17 cellular contexts compared by ENCODE assay signal in the genomic region with DNA sequence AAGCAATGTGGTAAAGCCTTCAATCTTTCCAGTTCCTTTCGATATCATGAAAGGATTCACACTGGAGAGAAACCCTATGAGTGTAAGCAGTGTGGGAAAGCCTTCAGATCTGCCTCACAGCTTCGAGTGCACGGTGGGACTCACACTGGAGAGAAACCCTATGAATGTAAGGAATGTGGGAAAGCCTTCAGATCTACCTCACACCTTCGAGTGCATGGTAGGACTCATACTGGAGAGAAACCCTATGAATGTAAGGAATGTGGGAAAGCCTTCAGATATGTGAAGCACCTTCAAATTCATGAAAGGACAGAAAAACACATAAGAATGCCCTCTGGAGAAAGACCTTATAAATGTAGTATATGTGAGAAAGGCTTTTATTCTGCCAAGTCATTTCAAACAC. TPM values are rescaled to one million over a fixed set of nuclear protein-coding genes. Genes with fewer than 3 reads are reported as not detected.
A peak's percentile ranks its signal among the peaks of the same experiment; 100 is the strongest.
DNase-seq lines count a peak whose midpoint lies in the region; ATAC-seq and TF ChIP-seq lines count a peak whose summit lies in the region.
"Had no signal": no experiment of that assay in that cellular context is flagged by ENCODE, and none has a peak within 500 bp of the region (broad histone marks: within the 10 kb centered on the region; RNA-seq: fewer than 3 reads in every experiment).

No MANE protein-coding gene starts in this region.

- ATAC-seq in activated T-cell treated with anti-CD3 and anti-CD28 coated beads, Interleukin-2, amount 50 U/mL, for 72 hours (replicated peaks in 1 of 2): no peak
- ATAC-seq: left ventricle myocardium superior; natural killer cell treated with Interleukin-12 subunit alpha and Interleukin-12 subunit beta and Interleukin-15 and Interleukin-18, amount 100 ng/mL, for 72 hours had no signal

- H3K36me3 ChIP-seq in duodenal mucosa (ENCODE audit: control insufficient read depth in 1 of 2, insufficient read depth in 2 of 2, low read length in 2 of 2) (peaks cover 60 to 65% of the 10 kb centered on the region in 2 donors), stomach smooth muscle (ENCODE audit: control insufficient read depth in 2 of 2, insufficient read depth in 2 of 2, low read length in 2 of 2) (peaks cover 41 to 45% of the 10 kb centered on the region in 2 donors), thyroid gland (peaks cover 36 to 39% of the 10 kb centered on the region in 2 donors)

- no peak for TF ChIP-seq CTCF in thyroid gland (IDR thresholded peaks at IDR 0.05)

- WGBS in thyroid gland, 2 donors: 94 to 96% methylated on average over 4 of the region's 4 CpGs

- peaks cover 22 to 40% of the 10 kb centered on the region in 2 donors for H3K9me3 Mint-ChIP-seq in activated T-cell treated with anti-CD3 and anti-CD28 coated beads, Interleukin-2, amount 50 U/mL, for 72 hours
- H3K9me3 Mint-ChIP-seq in activated T-cell treated with anti-CD3 and anti-CD28 coated beads, Interleukin-2, amount 50 U/mL, for 24 hours: peaks cover 73% of the 10 kb centered on the region
- H3K9me3 Mint-ChIP-seq in activated T-helper 1 cell treated with anti-CD3 and anti-CD28 coated beads, Interleukin-12 subunit alpha, Interleukin-12 subunit beta, Interleukin-2, Interleukin-4 antibody, amounts not matched to agents 30 ng/mL and 10 ng/mL and 1 ng/mL, durations not matched to agents 14 hours and 24 hours and 36 hours: peaks cover 87% of the 10 kb centered on the region

- H3K4me1 Mint-ChIP-seq in activated T-cell treated with anti-CD3 and anti-CD28 coated beads, Interleukin-2, amount 50 U/mL, for 72 hours (ENCODE audit: low read depth): no peaks in the 10 kb centered on the region
- H3K4me1 Mint-ChIP-seq in activated T-cell treated with anti-CD3 and anti-CD28 coated beads, Interleukin-2, amount 50 U/mL, for 24 hours (ENCODE audit: low read depth): no peaks in the 10 kb centered on the region
- H3K4me1 Mint-ChIP-seq in activated T-helper 1 cell treated with anti-CD3 and anti-CD28 coated beads, Interleukin-12 subunit alpha, Interleukin-12 subunit beta, Interleukin-2, Interleukin-4 antibody, amounts not matched to agents 30 ng/mL and 10 ng/mL and 1 ng/mL, durations not matched to agents 14 hours and 24 hours and 36 hours (ENCODE audit: low read depth): no peaks in the 10 kb centered on the region
- H3K4me1 Mint-ChIP-seq: activated CD4-positive, alpha-beta memory T cell treated with anti-CD3 and anti-CD28 coated beads, Interleukin-2, amount 10 ng/mL, durations not matched to agents 7 days and 5 days had no signal

- peaks cover 65 to 83% of the 10 kb centered on the region in 2 donors for H3K36me3 Mint-ChIP-seq in activated T-cell treated with anti-CD3 and anti-CD28 coated beads, Interleukin-2, amount 50 U/mL, for 72 hours (ENCODE audit: insufficient read depth in 2 of 2)
- peaks cover 95% of the 10 kb centered on the region for H3K36me3 Mint-ChIP-seq in activated T-cell treated with anti-CD3 and anti-CD28 coated beads, Interleukin-2, amount 50 U/mL, for 24 hours (ENCODE audit: low read depth)
- peaks cover 72% of the 10 kb centered on the region for H3K36me3 Mint-ChIP-seq in activated T-helper 1 cell treated with anti-CD3 and anti-CD28 coated beads, Interleukin-12 subunit alpha, Interleukin-12 subunit beta, Interleukin-2, Interleukin-4 antibody, amounts not matched to agents 30 ng/mL and 10 ng/mL and 1 ng/mL, durations not matched to agents 14 hours and 24 hours and 36 hours (ENCODE audit: low read depth)

- H3K9ac ChIP-seq in duodenal mucosa (ENCODE audit: low read depth in 1 of 2, low read length in 2 of 2): no peak overlapping the region
- no peak overlapping the region for H3K9ac ChIP-seq in stomach smooth muscle (ENCODE audit: low read length in 2 of 2)

- H3K27me3 ChIP-seq in duodenal mucosa (ENCODE audit: control insufficient read depth in 1 of 2, insufficient read depth in 2 of 2, low read length in 2 of 2) (no peaks in the 10 kb centered on the region), stomach smooth muscle (ENCODE audit: control insufficient read depth in 1 of 2, insufficient read depth in 2 of 2, low read length in 2 of 2) (no peaks in the 10 kb centered on the region), thyroid gland (no peaks in the 10 kb centered on the region)
- H3K27me3 ChIP-seq: SJSA1, tibial artery had no signal

- peak overlapping the region; percentile 12 to 48 for H3K4me3 ChIP-seq in duodenal mucosa (ENCODE audit: low read depth in 1 of 2, low read length in 2 of 2)
- peak overlapping the region; percentile 3 to 51 for H3K4me3 ChIP-seq in stomach smooth muscle (ENCODE audit: low read length in 2 of 2)
- no peak overlapping the region for H3K4me3 ChIP-seq in thyroid gland (replicated peaks in 1 of 3)
- H3K4me3 ChIP-seq: SJSA1, tibial artery had no signal

- H3K4me1 ChIP-seq in duodenal mucosa (ENCODE audit: control insufficient read depth in 1 of 2, insufficient read depth in 2 of 2, low read length in 2 of 2): no peaks in the 10 kb centered on the region
- H3K4me1 ChIP-seq in stomach smooth muscle (ENCODE audit: control insufficient read depth, insufficient read depth, low read length): no peaks in the 10 kb centered on the region
- no peaks in the 10 kb centered on the region for H3K4me1 ChIP-seq in thyroid gland
- H3K4me1 ChIP-seq: SJSA1, tibial artery had no signal

- H3K4me3 Mint-ChIP-seq in activated T-cell treated with anti-CD3 and anti-CD28 coated beads, Interleukin-2, amount 50 U/mL, for 72 hours: no peak overlapping the region
- no peak overlapping the region for H3K4me3 Mint-ChIP-seq in activated T-cell treated with anti-CD3 and anti-CD28 coated beads, Interleukin-2, amount 50 U/mL, for 24 hours
- no peak overlapping the region for H3K4me3 Mint-ChIP-seq in activated T-helper 1 cell treated with anti-CD3 and anti-CD28 coated beads, Interleukin-12 subunit alpha, Interleukin-12 subunit beta, Interleukin-2, Interleukin-4 antibody, amounts not matched to agents 30 ng/mL and 10 ng/mL and 1 ng/mL, durations not matched to agents 14 hours and 24 hours and 36 hours
- H3K4me3 Mint-ChIP-seq: activated CD4-positive, alpha-beta memory T cell treated with anti-CD3 and anti-CD28 coated beads, Interleukin-2, amount 10 ng/mL, durations not matched to agents 7 days and 5 days; natural killer cell treated with Interleukin-12 subunit alpha and Interleukin-12 subunit beta and Interleukin-15 and Interleukin-18, amount 100 ng/mL, for 72 hours had no signal

- intact Hi-C loops in activated T-helper 1 cell treated with anti-CD3 and anti-CD28 coated beads, Interleukin-12 subunit alpha, Interleukin-12 subunit beta, Interleukin-2, Interleukin-4 antibody, amounts not matched to agents 30 ng/mL and 10 ng/mL and 1 ng/mL, durations not matched to agents 14 hours and 24 hours and 36 hours (cut with micrococcal nuclease): no loop called here
- intact Hi-C loops in thyroid gland (cut with DNase I): no loop called here

- DNase-seq in activated T-cell treated with anti-CD3 and anti-CD28 coated beads, Interleukin-2, amount 50 U/mL, for 72 hours: no peak
- DNase-seq in activated T-cell treated with anti-CD3 and anti-CD28 coated beads, Interleukin-2, amount 50 U/mL, for 24 hours: no peak
- peak; percentile 24 for DNase-seq in MV-4-11 (lab: John Stamatoyannopoulos, UW)
- no peak for DNase-seq in activated T-helper 1 cell treated with anti-CD3 and anti-CD28 coated beads, Interleukin-12 subunit alpha, Interleukin-12 subunit beta, Interleukin-2, Interleukin-4 antibody, amounts not matched to agents 30 ng/mL and 10 ng/mL and 1 ng/mL, durations not matched to agents 14 hours and 24 hours and 36 hours (ENCODE audit: low spot score)
- no peak for DNase-seq in NCI-H526 treated with DMSO at 0.1 percent for 48 hours (lab: John Stamatoyannopoulos, UW)
- DNase-seq in thyroid gland: no peak
- DNase-seq: activated CD4-positive, alpha-beta memory T cell treated with anti-CD3 and anti-CD28 coated beads, Interleukin-2, amount 10 ng/mL, durations not matched to agents 7 days and 5 days; activated effector memory CD4-positive, alpha-beta T cell treated with anti-CD3 and anti-CD28 coated beads, Interleukin-2, amount 50 U/mL, for 16 hours; Calu3; effector CD8-positive, alpha-beta T cell; left ventricle myocardium superior; NCI-H446; tibial artery had no signal

- H3K27ac ChIP-seq in duodenal mucosa (ENCODE audit: low read depth, low read length) (no peak overlapping the region), stomach smooth muscle (ENCODE audit: low read length) (no peak overlapping the region), thyroid gland (no peak overlapping the region)
- H3K27ac ChIP-seq: SJSA1, tibial artery had no signal

- peaks cover 95 to 96% of the 10 kb centered on the region in 2 donors for H3K9me3 ChIP-seq in duodenal mucosa (ENCODE audit: control insufficient read depth in 1 of 2, low read length in 2 of 2)
- peaks cover 59 to 65% of the 10 kb centered on the region in 2 donors for H3K9me3 ChIP-seq in stomach smooth muscle (ENCODE audit: control insufficient read depth in 2 of 2, low read length in 2 of 2)
- peaks cover 13% of the 10 kb centered on the region for H3K9me3 ChIP-seq in thyroid gland

- no peak for TF ChIP-seq POLR2A in thyroid gland (IDR thresholded peaks at IDR 0.05)

- peak overlapping the region; percentile 94 for H3K27ac Mint-ChIP-seq in activated T-cell treated with anti-CD3 and anti-CD28 coated beads, Interleukin-2, amount 50 U/mL, for 72 hours
- H3K27ac Mint-ChIP-seq in activated T-cell treated with anti-CD3 and anti-CD28 coated beads, Interleukin-2, amount 50 U/mL, for 24 hours: no peak overlapping the region
- no peak overlapping the region for H3K27ac Mint-ChIP-seq in activated T-helper 1 cell treated with anti-CD3 and anti-CD28 coated beads, Interleukin-12 subunit alpha, Interleukin-12 subunit beta, Interleukin-2, Interleukin-4 antibody, amounts not matched to agents 30 ng/mL and 10 ng/mL and 1 ng/mL, durations not matched to agents 14 hours and 24 hours and 36 hours
- H3K27ac Mint-ChIP-seq: activated CD4-positive, alpha-beta memory T cell treated with anti-CD3 and anti-CD28 coated beads, Interleukin-2, amount 10 ng/mL, durations not matched to agents 7 days and 5 days had no signal

- H3K27me3 Mint-ChIP-seq in activated T-cell treated with anti-CD3 and anti-CD28 coated beads, Interleukin-2, amount 50 U/mL, for 72 hours (ENCODE audit: low read depth): no peaks in the 10 kb centered on the region
- no peaks in the 10 kb centered on the region for H3K27me3 Mint-ChIP-seq in activated T-cell treated with anti-CD3 and anti-CD28 coated beads, Interleukin-2, amount 50 U/mL, for 24 hours
- no peaks in the 10 kb centered on the region for H3K27me3 Mint-ChIP-seq in activated T-helper 1 cell treated with anti-CD3 and anti-CD28 coated beads, Interleukin-12 subunit alpha, Interleukin-12 subunit beta, Interleukin-2, Interleukin-4 antibody, amounts not matched to agents 30 ng/mL and 10 ng/mL and 1 ng/mL, durations not matched to agents 14 hours and 24 hours and 36 hours (ENCODE audit: insufficient read depth)
- H3K27me3 Mint-ChIP-seq: activated CD4-positive, alpha-beta memory T cell treated with anti-CD3 and anti-CD28 coated beads, Interleukin-2, amount 10 ng/mL, durations not matched to agents 7 days and 5 days; natural killer cell treated with Interleukin-12 subunit alpha and Interleukin-12 subunit beta and Interleukin-15 and Interleukin-18, amount 100 ng/mL, for 72 hours had no signal

RNA-seq across cellular contexts. Expression of gene ZNF763, which starts 15.6 kb away (rescaled TPM):
- 1 to 10 TPM; 1.3 to 2.4 TPM for total RNA-seq in activated T-cell treated with anti-CD3 and anti-CD28 coated beads, Interleukin-2, amount 50 U/mL, for 72 hours
- total RNA-seq in activated T-helper 1 cell treated with anti-CD3 and anti-CD28 coated beads, Interleukin-12 subunit alpha, Interleukin-12 subunit beta, Interleukin-2, Interleukin-4 antibody, amounts not matched to agents 30 ng/mL and 10 ng/mL and 1 ng/mL, durations not matched to agents 14 hours and 24 hours and 36 hours: 0.49 and 1.1 TPM in 2 replicates
- 10 to 100 TPM in 2 of 4 donors, 1 to 10 TPM in 2; 7.4 to 14.4 (median 10.3) TPM for total RNA-seq in thyroid gland

RNA-seq across cellular contexts. Expression of gene ZNF700, which starts 24.3 kb away (rescaled TPM):
- total RNA-seq in activated T-cell treated with anti-CD3 and anti-CD28 coated beads, Interleukin-2, amount 50 U/mL, for 72 hours: 10 to 100 TPM; 16.0 to 17.2 TPM
- total RNA-seq in activated T-helper 1 cell treated with anti-CD3 and anti-CD28 coated beads, Interleukin-12 subunit alpha, Interleukin-12 subunit beta, Interleukin-2, Interleukin-4 antibody, amounts not matched to agents 30 ng/mL and 10 ng/mL and 1 ng/mL, durations not matched to agents 14 hours and 24 hours and 36 hours: 11.9 and 12.2 TPM in 2 replicates
- 10 to 100 TPM; 10.9 to 23.1 (median 16.0) TPM for total RNA-seq in thyroid gland

Comparison
In these comparisons a context has a peak if more than half of its experiments do, and no peak if none do; other contexts are left out.
1. H3K4me3 ChIP-seq: peak in duodenal mucosa (2 of 2) and stomach smooth muscle (2 of 2); none in thyroid gland (0 of 3).